In the genomic region with DNA sequence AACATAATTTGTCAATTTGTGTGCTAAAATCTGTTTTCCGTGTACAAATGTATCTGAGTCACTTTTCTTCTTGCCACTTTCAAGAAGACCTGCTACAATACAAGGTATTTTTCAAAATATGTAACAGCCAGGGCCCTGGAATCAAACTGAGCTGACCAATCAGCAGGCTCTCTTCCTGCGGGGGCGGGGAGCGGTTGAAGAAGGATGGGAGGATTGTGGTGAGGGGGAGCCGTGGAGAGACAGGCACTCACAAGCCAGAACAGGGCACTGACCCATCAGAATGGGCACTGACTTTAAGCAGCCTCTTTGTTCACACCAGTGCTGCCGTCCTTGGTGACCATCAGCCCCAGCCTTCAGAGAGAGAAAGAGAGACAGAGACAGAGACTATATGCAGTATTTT, we compare ENCODE assay signal across 15 cellular contexts.
"Had no signal": no experiment of that assay in that cellular context is flagged by ENCODE, and none has a peak within 500 bp of the region (broad histone marks: within the 10 kb centered on the region; RNA-seq: fewer than 3 reads in every experiment).

No MANE protein-coding gene starts in this region.

- H3K4me3 ChIP-seq: ascending aorta, coronary artery, gastrocnemius medialis, heart left ventricle had no signal

- H3K9me3 Mint-ChIP-seq: activated CD8-positive, alpha-beta T cell treated with anti-CD3 and anti-CD28 coated beads for 36 hours; activated naive CD4-positive, alpha-beta T cell treated with anti-CD3 and anti-CD28 coated beads, Interleukin-2, amount 10 ng/mL, durations not matched to agents 7 days and 5 days; activated T-cell treated with anti-CD3 and anti-CD28 coated beads, Interleukin-2, amount 50 U/mL, for 24 hours; central memory CD8-positive, alpha-beta T cell; natural killer cell; stimulated activated naive B cell treated with anti-CD40 and anti-IgM and Interleukin-4, amounts not matched to agents 10 μg/mL and 1 μg/mL and 100 μg/mL, for 72 hours had no signal

- H3K36me3 Mint-ChIP-seq: activated naive CD4-positive, alpha-beta T cell treated with anti-CD3 and anti-CD28 coated beads, Interleukin-2, amount 10 ng/mL, durations not matched to agents 7 days and 5 days; natural killer cell had no signal

- H3K4me1 ChIP-seq: ascending aorta, gastrocnemius medialis, heart left ventricle had no signal

- H3K9me3 ChIP-seq: ascending aorta, gastrocnemius medialis, heart left ventricle had no signal

- H3K27ac ChIP-seq: ascending aorta, coronary artery, gastrocnemius medialis, heart left ventricle had no signal

- H3K27me3 Mint-ChIP-seq: activated CD8-positive, alpha-beta T cell treated with anti-CD3 and anti-CD28 coated beads for 36 hours; activated T-cell treated with anti-CD3 and anti-CD28 coated beads, Interleukin-2, amount 50 U/mL, for 24 hours; progenitor cell of endocrine pancreas; stimulated activated naive B cell treated with anti-CD40 and anti-IgM and Interleukin-4, amounts not matched to agents 10 μg/mL and 1 μg/mL and 100 μg/mL, for 72 hours had no signal

- H3K4me1 Mint-ChIP-seq: activated naive CD4-positive, alpha-beta T cell treated with anti-CD3 and anti-CD28 coated beads, Interleukin-2, amount 10 ng/mL, durations not matched to agents 7 days and 5 days; central memory CD8-positive, alpha-beta T cell; natural killer cell had no signal

- DNase-seq: activated CD4-positive, alpha-beta T cell treated with anti-CD3 and anti-CD28 coated beads for 48 hours; activated CD4-positive, CD25-positive, alpha-beta regulatory T cell; activated CD8-positive, alpha-beta T cell treated with anti-CD3 and anti-CD28 coated beads for 36 hours; activated naive CD4-positive, alpha-beta T cell treated with anti-CD3 and anti-CD28 coated beads, Interleukin-2, amount 10 ng/mL, durations not matched to agents 7 days and 5 days; activated T-cell treated with anti-CD3 and anti-CD28 coated beads, Interleukin-2, amount 50 U/mL, for 24 hours; gastrocnemius medialis; heart left ventricle; left ventricle myocardium superior; natural killer cell; nucleus accumbens; stimulated activated naive B cell treated with anti-CD40 and anti-IgM and Interleukin-4, amounts not matched to agents 10 μg/mL and 1 μg/mL and 100 μg/mL, for 72 hours had no signal

- H3K27me3 ChIP-seq: ascending aorta, gastrocnemius medialis, heart left ventricle had no signal

- H3K27ac Mint-ChIP-seq: activated CD8-positive, alpha-beta T cell treated with anti-CD3 and anti-CD28 coated beads for 36 hours; activated naive CD4-positive, alpha-beta T cell treated with anti-CD3 and anti-CD28 coated beads, Interleukin-2, amount 10 ng/mL, durations not matched to agents 7 days and 5 days; activated T-cell treated with anti-CD3 and anti-CD28 coated beads, Interleukin-2, amount 50 U/mL, for 24 hours; natural killer cell; progenitor cell of endocrine pancreas; stimulated activated naive B cell treated with anti-CD40 and anti-IgM and Interleukin-4, amounts not matched to agents 10 μg/mL and 1 μg/mL and 100 μg/mL, for 72 hours had no signal

- ATAC-seq: activated CD8-positive, alpha-beta T cell treated with anti-CD3 and anti-CD28 coated beads for 36 hours; gastrocnemius medialis; heart left ventricle; left ventricle myocardium superior; natural killer cell; stimulated activated naive B cell treated with anti-CD40 and anti-IgM and Interleukin-4, amounts not matched to agents 10 μg/mL and 1 μg/mL and 100 μg/mL, for 72 hours had no signal

- H3K36me3 ChIP-seq: ascending aorta, gastrocnemius medialis, heart left ventricle had no signal

- H3K4me3 Mint-ChIP-seq: activated CD8-positive, alpha-beta T cell treated with anti-CD3 and anti-CD28 coated beads for 36 hours; activated naive CD4-positive, alpha-beta T cell treated with anti-CD3 and anti-CD28 coated beads, Interleukin-2, amount 10 ng/mL, durations not matched to agents 7 days and 5 days; activated T-cell treated with anti-CD3 and anti-CD28 coated beads, Interleukin-2, amount 50 U/mL, for 24 hours; central memory CD8-positive, alpha-beta T cell; natural killer cell; stimulated activated naive B cell treated with anti-CD40 and anti-IgM and Interleukin-4, amounts not matched to agents 10 μg/mL and 1 μg/mL and 100 μg/mL, for 72 hours had no signal
